21 cellular contexts compared by ENCODE assay signal in genomic region chr10:130485241-130485957, GRCh38.
A peak's percentile ranks its signal among the peaks of the same experiment; 100 is the strongest.
DNase-seq lines count a peak whose midpoint lies in the region; ATAC-seq, FAIRE-seq and TF ChIP-seq lines count a peak whose summit lies in the region.
"Had no signal": no experiment of that assay in that cellular context is flagged by ENCODE, and none has a peak within 500 bp of the region (broad histone marks: within the 10 kb centered on the region; RNA-seq: fewer than 3 reads in every experiment).

No MANE protein-coding gene starts in this region.

- no peak overlapping the region for H2BK5ac ChIP-seq in neuronal stem cell (ENCODE audit: low read length)

- H2AFZ ChIP-seq in neuronal stem cell (ENCODE audit: low read length) = no peak overlapping the region

- H3K79me1 ChIP-seq in neuronal stem cell (ENCODE audit: low read depth, low read length) = no peaks in the 10 kb centered on the region

- H3K27me3 ChIP-seq in neuronal stem cell (ENCODE audit: control insufficient read depth in 3 of 3, insufficient read depth in 3 of 3, low read depth in 1 of 3, low read length in 3 of 3) (no peaks in the 10 kb centered on the region), upper lobe of left lung (no peaks in the 10 kb centered on the region)

- H3K4me2 ChIP-seq in neuronal stem cell (ENCODE audit: insufficient read depth, low read length, poor library complexity, severe bottlenecking) = no peak overlapping the region
- H3K4me2 ChIP-seq: A549 had no signal

- H3K4me1 Mint-ChIP-seq in chondrocyte (ENCODE audit: low read depth) = peaks cover 6% of the 10 kb centered on the region
- H3K4me1 Mint-ChIP-seq: IgD-negative memory B cell had no signal

- no peak for TF ChIP-seq EP300 in upper lobe of left lung (IDR thresholded peaks at IDR 0.05)

- no peak for TF ChIP-seq CTCF in upper lobe of left lung (IDR thresholded peaks at IDR 0.05)
- TF ChIP-seq CTCF in chondrocyte (IDR thresholded peaks at IDR 0.05) = no peak

- H3K36me3 ChIP-seq in neuronal stem cell (replicated peaks in 1 of 2; ENCODE audit: control insufficient read depth in 2 of 2, insufficient read depth in 2 of 2, low read length in 2 of 2) (no peaks in the 10 kb centered on the region), upper lobe of left lung (no peaks in the 10 kb centered on the region)

- no peak for TF ChIP-seq POLR2A in upper lobe of left lung (IDR thresholded peaks at IDR 0.05)
- no peak for TF ChIP-seq POLR2A in GM12892 (IDR thresholded peaks at IDR 0.05; ENCODE audit: low read depth, low read length)

- peaks cover 14% of the 10 kb centered on the region for H3K9me3 Mint-ChIP-seq in chondrocyte (ENCODE audit: low read depth)
- H3K9me3 Mint-ChIP-seq: CD4-positive, alpha-beta T cell had no signal

- H2BK15ac ChIP-seq in neuronal stem cell (ENCODE audit: low read length) = no peak overlapping the region

- no peak overlapping the region for H3K27ac Mint-ChIP-seq in chondrocyte (ENCODE audit: unreplicated experiment)
- H3K27ac Mint-ChIP-seq: CD4-positive, alpha-beta T cell; IgD-negative memory B cell had no signal

- H3K4me3 ChIP-seq in iPS-18c (ENCODE audit: insufficient read depth, low read depth, low read length) (peak overlapping the region; percentile 20; the same call in 1 of the 2 replicates), neuronal stem cell (ENCODE audit: low read length in 2 of 2) (no peak overlapping the region), upper lobe of left lung (no peak overlapping the region)
- H3K4me3 ChIP-seq: A549 had no signal

- peak overlapping the region; percentile 59 for H2AK5ac ChIP-seq in neuronal stem cell (ENCODE audit: low read depth, low read length)

- peak overlapping the region; percentile 12 for H4K91ac ChIP-seq in neuronal stem cell (ENCODE audit: low read depth, low read length, poor library complexity)

- H3K4me1 ChIP-seq in neuronal stem cell (ENCODE audit: control insufficient read depth in 2 of 2, insufficient read depth in 1 of 2, low read depth in 1 of 2, low read length in 2 of 2) (peaks cover 0 to 7% of the 10 kb centered on the region in 2 donors), upper lobe of left lung (no peaks in the 10 kb centered on the region)
- H3K4me1 ChIP-seq: A549, Caco-2 had no signal

- H4K8ac ChIP-seq in neuronal stem cell (ENCODE audit: low read depth, low read length) = no peak overlapping the region

- no peak for FAIRE-seq in GM12892 (lab: Jason Lieb, UNC)
- FAIRE-seq: A549, D721Med, G401.6, GM12891, GM18507, HepG2 had no signal

- H3K27ac ChIP-seq in neuronal stem cell (replicated peaks; ENCODE audit: low read length) (no peak overlapping the region), upper lobe of left lung (no peak overlapping the region)
- H3K27ac ChIP-seq: 22Rv1, A549, C4-2B had no signal

- H2BK12ac ChIP-seq in neuronal stem cell (ENCODE audit: low read length) = peak overlapping the region; percentile 61

- H3K4me3 Mint-ChIP-seq in chondrocyte (ENCODE audit: unreplicated experiment) = no peak overlapping the region
- H3K4me3 Mint-ChIP-seq: CD4-positive, alpha-beta T cell; IgD-negative memory B cell had no signal

- no peaks in the 10 kb centered on the region for H3K36me3 Mint-ChIP-seq in chondrocyte (ENCODE audit: low read depth)
- H3K36me3 Mint-ChIP-seq: IgD-negative memory B cell had no signal

- no peak overlapping the region for H3K18ac ChIP-seq in neuronal stem cell (ENCODE audit: low read length)

- no peak overlapping the region for H3K23ac ChIP-seq in neuronal stem cell (ENCODE audit: low read depth, low read length, poor library complexity)

- no peak overlapping the region for H3K14ac ChIP-seq in neuronal stem cell (ENCODE audit: low read length)

- no peak for ATAC-seq in upper lobe of left lung (ENCODE audit: low FRiP score in 2 of 2)
- ATAC-seq: A549 had no signal

- no peak overlapping the region for H3K9ac ChIP-seq in neuronal stem cell (ENCODE audit: low read depth, low read length, poor library complexity)

- H2BK120ac ChIP-seq in neuronal stem cell (ENCODE audit: low read depth, low read length) = no peak overlapping the region

- WGBS in neuronal stem cell (ENCODE audit: extremely low coverage in 2 of 2, insufficient read length in 2 of 2, insufficient replicate concordance in 1 of 2), 2 donors = no CpG with 5 or more reads among the region's 27 CpGs
- WGBS in upper lobe of left lung, 2 donors = 79 to 91% methylated on average over 19 to 25 of the region's 27 CpGs

- H3K9me3 ChIP-seq in iPS-18c (ENCODE audit: control insufficient read depth, insufficient read depth, low read length) = peaks cover 34% of the 10 kb centered on the region
- H3K9me3 ChIP-seq in neuronal stem cell (replicated peaks in 1 of 2; ENCODE audit: control insufficient read depth in 2 of 2, insufficient read depth in 1 of 2, low read depth in 1 of 2, low read length in 2 of 2) = no peaks in the 10 kb centered on the region
- H3K9me3 ChIP-seq in upper lobe of left lung = no peaks in the 10 kb centered on the region
- H3K9me3 ChIP-seq: A549, Caco-2 had no signal

- H3K4ac ChIP-seq in neuronal stem cell (ENCODE audit: low read length) = no peak overlapping the region

- H3K27me3 Mint-ChIP-seq in chondrocyte (ENCODE audit: low read depth) = no peaks in the 10 kb centered on the region
- H3K27me3 Mint-ChIP-seq: CD4-positive, alpha-beta T cell; IgD-negative memory B cell had no signal

- DNase-seq in activated effector memory CD4-positive, alpha-beta T cell treated with anti-CD3 and anti-CD28 coated beads, Interleukin-2, amount 50 U/mL, for 16 hours = peak; percentile 31
- DNase-seq in activated effector memory CD4-positive, alpha-beta T cell treated with Interleukin-2 at 50 U/mL for 16 hours = no peak
- DNase-seq in neuronal stem cell (ENCODE audit: low spot score) (no peak), upper lobe of left lung (peak; percentile 17 to 55), chondrocyte (ENCODE audit: low spot score) (no peak), HPDE6-E6E7 (ENCODE audit: extremely low spot score) (no peak), GM12892 (ENCODE audit: insufficient read length) (no peak)
- DNase-seq: AML-193, Caco-2, HCEC 1CT had no signal

Comparison
In these comparisons a context has a peak if more than half of its experiments do, and no peak if none do; other contexts are left out.
1. DNase-seq: peak in activated effector memory CD4-positive, alpha-beta T cell treated with anti-CD3 and anti-CD28 coated beads, Interleukin-2, amount 50 U/mL, for 16 hours (single experiment) and upper lobe of left lung (2 of 2); none in activated effector memory CD4-positive, alpha-beta T cell treated with Interleukin-2 at 50 U/mL for 16 hours (single experiment), neuronal stem cell (single experiment), chondrocyte (single experiment), HPDE6-E6E7 (single experiment) and GM12892 (single experiment).